Comparison of ENCODE assay signal across 1 cellular context in genomic region chr6:163120223-163120622, GRCh38.
TF ChIP-seq lines count a peak whose summit lies in the region.

No MANE protein-coding gene starts in this region.

TF ChIP-seq in WTC11, 78 proteins besides CTCF, POLR2A, EP300 and RAD21 (continued from another document):
- TF ChIP-seq PREB (CRISPR knock-in tag; IDR thresholded peaks at IDR 0.05; ENCODE audit: borderline replicate concordance) (no peak), MLX (CRISPR knock-in tag; IDR thresholded peaks at IDR 0.05) (no peak), GTF2I (CRISPR knock-in tag; conservative IDR thresholded peaks at IDR 0.05) (no peak)
